ENCODE assay signal across 9 cellular contexts in genomic region chr11:69497221-69497787, GRCh38. TPM values are rescaled to one million over a fixed set of nuclear protein-coding genes. Genes with fewer than 3 reads are reported as not detected.
A peak's percentile ranks its signal among the peaks of the same experiment; 100 is the strongest.
DNase-seq lines count a peak whose midpoint lies in the region; ATAC-seq, FAIRE-seq and TF ChIP-seq lines count a peak whose summit lies in the region.
"Had no signal": no experiment of that assay in that cellular context is flagged by ENCODE, and none has a peak within 500 bp of the region (broad histone marks: within the 10 kb centered on the region; RNA-seq: fewer than 3 reads in every experiment).

No MANE protein-coding gene starts in this region.

- TF ChIP-seq CTCF in NB4 (IDR thresholded peaks at IDR 0.05; ENCODE audit: low read depth, low read length) (no peak), endothelial cell of umbilical vein (IDR thresholded peaks at IDR 0.05; ENCODE audit: extremely low read depth in 1 of 2, insufficient read depth in 1 of 2, low read depth in 1 of 2, low read length in 2 of 2) (no peak)

- DNase-seq in NB4 (ENCODE audit: low read depth) = peak; percentile 22
- peak; percentile 83 for DNase-seq in endothelial cell of umbilical vein (ENCODE audit: low read depth, low spot score)
- DNase-seq in mesenchymal stem cell = peak; percentile 95
- DNase-seq in urothelium cell line (ENCODE audit: low spot score) = peak; percentile 97
- no peak for DNase-seq in DMS53 (lab: John Stamatoyannopoulos, UW)
- DNase-seq in stimulated activated CD4-positive, alpha-beta T cell treated with anti-CD3 and anti-CD28 coated beads, Interleukin-2, amount 100 ng/mL, for 24 hours = no peak
- no peak for DNase-seq in NCI-H2227 treated with DMSO at 0.1 percent for 48 hours (lab: John Stamatoyannopoulos, UW)
- DNase-seq: activated B cell treated with CpG ODN at 0.5 μM for 24 hours had no signal

- peak overlapping the region; percentile 57 for H3K27ac ChIP-seq in endothelial cell of umbilical vein (ENCODE audit: insufficient read depth, low read depth, low read length)
- H3K27ac ChIP-seq in mesenchymal stem cell (ENCODE audit: low read length, poor library complexity, severe bottlenecking) = peak overlapping the region; percentile 70

- ATAC-seq in GM21390 (IDR thresholded peaks at IDR 0.05; ENCODE audit: unreplicated experiment) = no peak

- H4K8ac ChIP-seq in mesenchymal stem cell (ENCODE audit: low read length) = no peak overlapping the region

- peak overlapping the region; percentile 26 for H2AK5ac ChIP-seq in mesenchymal stem cell (ENCODE audit: low read length, severe bottlenecking)

- POLR2A ChIA-PET in endothelial cell of umbilical vein (lab: Charles Lee) = interaction anchor here (0.7 kb wide), 3 partner anchors 24 to 47 kb away, joined by 5 to 8 read pairs (median 8); no protein-coding TSS in a partner anchor

- intact Hi-C loops in endothelial cell of umbilical vein (cut with micrococcal nuclease) = loop anchor here (1.0 to 2.0 kb wide), 5 partner anchors 26 to 367 kb away; partner anchors contain the start of gene CCND1

- FAIRE-seq in endothelial cell of umbilical vein (lab: Jason Lieb, UNC) = peak; percentile 94
- peak; percentile 96 for FAIRE-seq in urothelium cell line (lab: Jason Lieb, UNC)

- H3K23ac ChIP-seq in mesenchymal stem cell (ENCODE audit: low read length in 2 of 2) = no peak overlapping the region

- 1% methylated on average over 10 of the region's 19 CpGs for WGBS in mesenchymal stem cell

- H3K4me1 ChIP-seq in endothelial cell of umbilical vein (ENCODE audit: control insufficient read depth, extremely low read depth, insufficient read depth, low read length) (peaks cover 29% of the 10 kb centered on the region), mesenchymal stem cell (ENCODE audit: control insufficient read depth, insufficient read depth, low read depth, low read length) (peaks cover 26% of the 10 kb centered on the region)

- H3K14ac ChIP-seq in mesenchymal stem cell (ENCODE audit: low read length in 2 of 2) = no peak overlapping the region

- H3K9me1 ChIP-seq in endothelial cell of umbilical vein (replicated peaks; ENCODE audit: control insufficient read depth, extremely low read depth, insufficient read depth, low read length) = no peaks in the 10 kb centered on the region

- dilution Hi-C loops in endothelial cell of umbilical vein (cut with MboI; ENCODE audit: extremely low pct_ligation_motif_present, low sequenced_read_pairs) = no loop called here

- peak overlapping the region; percentile 39 for H2BK5ac ChIP-seq in mesenchymal stem cell (ENCODE audit: low read depth, low read length, poor library complexity, severe bottlenecking)

- H3K4me2 ChIP-seq in endothelial cell of umbilical vein (ENCODE audit: insufficient read depth, low read length) = no peak overlapping the region
- peak overlapping the region; percentile 29 for H3K4me2 ChIP-seq in mesenchymal stem cell (ENCODE audit: low read length, poor library complexity, severe bottlenecking)

- TF ChIP-seq POLR2A in NB4 (IDR thresholded peaks at IDR 0.05; ENCODE audit: extremely low read depth, insufficient read length) (no peak), endothelial cell of umbilical vein (IDR thresholded peaks at IDR 0.05; ENCODE audit: low read depth, low read length) (no peak)

- BruUV-seq in endothelial cell of umbilical vein (replicated peaks; lab: Mats Ljungman, UMichigan) = no TSS peak

- CTCF ChIA-PET in endothelial cell of umbilical vein (lab: Charles Lee) = interaction anchor here (0.6 to 1.6 kb wide), 9 partner anchors 26 to 396 kb away, joined by 3 to 5 read pairs (median 3); no protein-coding TSS in a partner anchor

- H3K4ac ChIP-seq in mesenchymal stem cell (ENCODE audit: low read depth in 1 of 2, low read length in 2 of 2) = no peak overlapping the region

- H2BK12ac ChIP-seq in mesenchymal stem cell (ENCODE audit: low read length in 2 of 2) = no peak overlapping the region

- no peak overlapping the region for H2AFZ ChIP-seq in endothelial cell of umbilical vein (ENCODE audit: low read depth, low read length)
- no peak overlapping the region for H2AFZ ChIP-seq in mesenchymal stem cell (ENCODE audit: low read depth, low read length)

- H3K18ac ChIP-seq in mesenchymal stem cell (ENCODE audit: low read depth in 1 of 2, low read length in 2 of 2) = peak overlapping the region; percentile 37 to 85

- H3K27me3 ChIP-seq in endothelial cell of umbilical vein (ENCODE audit: control insufficient read depth in 2 of 2, insufficient read depth in 2 of 2, low read length in 2 of 2) = no peaks in the 10 kb centered on the region
- H3K27me3 ChIP-seq in mesenchymal stem cell (ENCODE audit: control insufficient read depth in 1 of 2, insufficient read depth in 1 of 2, low read length in 2 of 2) = peaks cover 3 to 21% of the 10 kb centered on the region in 2 experiments

- H4K91ac ChIP-seq in mesenchymal stem cell (ENCODE audit: low read length) = no peak overlapping the region

- no peak overlapping the region for H2BK120ac ChIP-seq in mesenchymal stem cell (ENCODE audit: low read depth, low read length)

- H3K4me3 ChIP-seq in NB4 (ENCODE audit: low read depth, low read length) (no peak overlapping the region), endothelial cell of umbilical vein (replicated peaks in 1 of 3; ENCODE audit: insufficient read depth in 1 of 3, low read depth in 1 of 3, low read length in 3 of 3) (no peak overlapping the region), mesenchymal stem cell (ENCODE audit: insufficient read depth in 1 of 2, low read depth in 1 of 2, low read length in 2 of 2) (no peak overlapping the region)

- H4K20me1 ChIP-seq in endothelial cell of umbilical vein (replicated peaks; ENCODE audit: control insufficient read depth, extremely low read depth, insufficient read depth, low read length) = no peaks in the 10 kb centered on the region

- no peak overlapping the region for H2BK15ac ChIP-seq in mesenchymal stem cell (ENCODE audit: low read depth, poor library complexity, severe bottlenecking)

- no peaks in the 10 kb centered on the region for H3K79me2 ChIP-seq in endothelial cell of umbilical vein (ENCODE audit: control insufficient read depth, insufficient read depth, low read length)

- no peaks in the 10 kb centered on the region for H3K79me1 ChIP-seq in mesenchymal stem cell (replicated peaks; ENCODE audit: low read length, poor library complexity, severe bottlenecking)

- H3K9ac ChIP-seq in endothelial cell of umbilical vein (replicated peaks; ENCODE audit: extremely low read depth, insufficient read depth, low read length) = peak overlapping the region; percentile 24
- no peak overlapping the region for H3K9ac ChIP-seq in mesenchymal stem cell (ENCODE audit: low read length)

- no peaks in the 10 kb centered on the region for H3K36me3 ChIP-seq in endothelial cell of umbilical vein (ENCODE audit: control insufficient read depth in 2 of 2, extremely low read depth in 1 of 2, insufficient read depth in 2 of 2, low read length in 2 of 2)
- H3K36me3 ChIP-seq in mesenchymal stem cell (ENCODE audit: control insufficient read depth in 1 of 2, insufficient read depth in 2 of 2, low read depth in 1 of 2, low read length in 2 of 2) = no peaks in the 10 kb centered on the region

- no peaks in the 10 kb centered on the region for H3K9me3 ChIP-seq in endothelial cell of umbilical vein (replicated peaks; ENCODE audit: control insufficient read depth, insufficient read depth, low read length)
- H3K9me3 ChIP-seq in mesenchymal stem cell (ENCODE audit: control insufficient read depth, low read length) = no peaks in the 10 kb centered on the region

TF ChIP-seq in endothelial cell of umbilical vein, 7 proteins besides CTCF, POLR2A, EP300 and RAD21:
- TF ChIP-seq JUN (IDR thresholded peaks at IDR 0.05; ENCODE audit: borderline replicate concordance, insufficient read depth, insufficient read length, low read depth) (peak; percentile 73), MAX (IDR thresholded peaks at IDR 0.05; ENCODE audit: insufficient read depth, insufficient read length) (peak; percentile 50), FOS (IDR thresholded peaks at IDR 0.05; ENCODE audit: borderline replicate concordance, insufficient read depth, low read length) (no peak), MYC (IDR thresholded peaks at IDR 0.05; ENCODE audit: low read depth, low read length) (no peak), EZH2 (IDR thresholded peaks at IDR 0.05; ENCODE audit: borderline replicate concordance, low read depth, low read length, severe bottlenecking) (no peak), POLR2AphosphoS5 (IDR thresholded peaks at IDR 0.05; ENCODE audit: insufficient read depth, low read depth, low read length) (no peak)
TF ChIP-seq in endothelial cell of umbilical vein: peak in this region for 2.

RNA-seq across cellular contexts. Expression of gene LINC01488, which starts 15.8 kb away (rescaled TPM):
- not detected in 2 replicates for total RNA-seq in endothelial cell of umbilical vein
- polyA plus RNA-seq in endothelial cell of umbilical vein = not detected in 2 replicates
- not detected in 2 replicates for polyA plus RNA-seq in endothelial cell of umbilical vein (2011; cell fraction: cytosol; rRNA removed)
- not detected in 2 replicates for polyA plus RNA-seq in endothelial cell of umbilical vein (2011; cell fraction: nucleus; rRNA removed)
- polyA plus RNA-seq in endothelial cell of umbilical vein (2012) = not detected in 2 replicates
- not detected in 2 replicates for polyA minus RNA-seq in endothelial cell of umbilical vein
- polyA minus RNA-seq in endothelial cell of umbilical vein (2011; cell fraction: cytosol; rRNA and poly(A)+ RNA removed) = not detected
- polyA minus RNA-seq in endothelial cell of umbilical vein (2011; cell fraction: nucleus; rRNA and poly(A)+ RNA removed) = not detected in 2 replicates
- polyA plus RNA-seq in mesenchymal stem cell (2013, experiment 1 of 2) = not detected
- polyA plus RNA-seq in mesenchymal stem cell (2013, experiment 2 of 2) = not detected
- total RNA-seq: activated B cell treated with CpG ODN at 0.5 μM for 24 hours had no signal

Comparison
In these comparisons a context has a peak if more than half of its experiments do, and no peak if none do; other contexts are left out.
1. DNase-seq: peak in NB4 (single experiment), endothelial cell of umbilical vein (single experiment), mesenchymal stem cell (single experiment) and urothelium cell line (single experiment); none in DMS53 (single experiment), stimulated activated CD4-positive, alpha-beta T cell treated with anti-CD3 and anti-CD28 coated beads, Interleukin-2, amount 100 ng/mL, for 24 hours (0 of 2) and NCI-H2227 treated with DMSO at 0.1 percent for 48 hours (single experiment).